9 cellular contexts compared by ENCODE assay signal in genomic region chr4:2416564-2417195, GRCh38. TPM values are rescaled to one million over a fixed set of nuclear protein-coding genes. Genes with fewer than 3 reads are reported as not detected.
A peak's percentile ranks its signal among the peaks of the same experiment; 100 is the strongest.
DNase-seq lines count a peak whose midpoint lies in the region; ATAC-seq and TF ChIP-seq lines count a peak whose summit lies in the region.
"Had no signal": no experiment of that assay in that cellular context is flagged by ENCODE, and none has a peak within 500 bp of the region (broad histone marks: within the 10 kb centered on the region; RNA-seq: fewer than 3 reads in every experiment).

No MANE protein-coding gene starts in this region.

- H3K27ac ChIP-seq in neuronal stem cell (replicated peaks; ENCODE audit: low read length) = no peak overlapping the region

- no peak for TF ChIP-seq CTCF in GM06990 (IDR thresholded peaks at IDR 0.05; ENCODE audit: insufficient read depth, low read length, poor library complexity, severe bottlenecking)
- no peak for TF ChIP-seq CTCF in WTC11 (IDR thresholded peaks at IDR 0.05)

- peak; percentile 31 for DNase-seq in GM06990 (ENCODE audit: extremely low read depth, insufficient read length)
- peak; percentile 73 for DNase-seq in WTC11 (ENCODE audit: low spot score)
- DNase-seq in erythroblast (lab: John Stamatoyannopoulos, UW) = peak; percentile 38 to 39
- DNase-seq in neuronal stem cell (ENCODE audit: low spot score) = peak; percentile 45
- DNase-seq in NCI-H526 treated with DMSO at 0.1 percent for 48 hours (lab: John Stamatoyannopoulos, UW) = no peak
- no peak for DNase-seq in COLO829 (ENCODE audit: low spot score)

- H3K4me1 ChIP-seq in neuronal stem cell (ENCODE audit: control insufficient read depth in 2 of 2, insufficient read depth in 1 of 2, low read depth in 1 of 2, low read length in 2 of 2) = peaks cover 17 to 22% of the 10 kb centered on the region in 2 donors

- no peaks in the 10 kb centered on the region for H3K36me3 ChIP-seq in GM06990 (ENCODE audit: control insufficient read depth, insufficient read depth, low read length)
- H3K36me3 ChIP-seq in neuronal stem cell (replicated peaks in 1 of 2; ENCODE audit: control insufficient read depth in 2 of 2, insufficient read depth in 2 of 2, low read length in 2 of 2) = no peaks in the 10 kb centered on the region

- H3K79me1 ChIP-seq in neuronal stem cell (ENCODE audit: low read depth, low read length) = no peaks in the 10 kb centered on the region

- H2BK120ac ChIP-seq in neuronal stem cell (ENCODE audit: low read depth, low read length) = no peak overlapping the region

- H3K14ac ChIP-seq in neuronal stem cell (ENCODE audit: low read length) = no peak overlapping the region

- peak overlapping the region; percentile 72 for H3K18ac ChIP-seq in neuronal stem cell (ENCODE audit: low read length)

- no peaks in the 10 kb centered on the region for H3K9me3 Mint-ChIP-seq in WTC11

- H3K27ac Mint-ChIP-seq in WTC11 = no peak overlapping the region

- H2BK15ac ChIP-seq in neuronal stem cell (ENCODE audit: low read length) = peak overlapping the region; percentile 4

- peaks cover 52% of the 10 kb centered on the region for H3K4me1 Mint-ChIP-seq in WTC11

- peak overlapping the region; percentile 38 for H3K9ac ChIP-seq in neuronal stem cell (ENCODE audit: low read depth, low read length, poor library complexity)

- peak overlapping the region; percentile 23 for H3K4ac ChIP-seq in neuronal stem cell (ENCODE audit: low read length)

- no peak overlapping the region for H2BK5ac ChIP-seq in neuronal stem cell (ENCODE audit: low read length)

- no peaks in the 10 kb centered on the region for H3K36me3 Mint-ChIP-seq in WTC11

- H3K4me3 ChIP-seq in GM06990 (replicated peaks; ENCODE audit: low read depth, low read length) (peak overlapping the region; percentile 49), neuronal stem cell (ENCODE audit: low read length in 2 of 2) (peak overlapping the region; percentile 8 to 28)

- peaks cover 0 to 2% of the 10 kb centered on the region in 2 donors for H3K9me3 ChIP-seq in neuronal stem cell (replicated peaks in 1 of 2; ENCODE audit: control insufficient read depth in 2 of 2, insufficient read depth in 1 of 2, low read depth in 1 of 2, low read length in 2 of 2)

- POLR2A ChIA-PET in WTC11 (lab: Charles Lee) = interaction anchor here (1.1 to 1.2 kb wide), 3 partner anchors 13 to 51 kb away, joined by 4 to 5 read pairs (median 5); no protein-coding TSS in a partner anchor

- no peak for TF ChIP-seq POLR2A in erythroblast (IDR thresholded peaks at IDR 0.05; ENCODE audit: low read length)

- H3K4me2 ChIP-seq in neuronal stem cell (ENCODE audit: insufficient read depth, low read length, poor library complexity, severe bottlenecking) = peak overlapping the region; percentile 58

- H3K27me3 ChIP-seq in GM06990 (replicated peaks; ENCODE audit: control insufficient read depth, insufficient read depth, low read length) (peaks cover 5% of the 10 kb centered on the region), neuronal stem cell (ENCODE audit: control insufficient read depth in 3 of 3, insufficient read depth in 3 of 3, low read depth in 1 of 3, low read length in 3 of 3) (peaks cover 26 to 91% (median 84%) of the 10 kb centered on the region in 3 experiments)

- H3K4me3 Mint-ChIP-seq in WTC11 = peak overlapping the region; percentile 63

- H2BK12ac ChIP-seq in neuronal stem cell (ENCODE audit: low read length) = no peak overlapping the region

- no peak overlapping the region for H2AK5ac ChIP-seq in neuronal stem cell (ENCODE audit: low read depth, low read length)

- peak overlapping the region; percentile 90 for H2AFZ ChIP-seq in neuronal stem cell (ENCODE audit: low read length)

- WGBS in neuronal stem cell (ENCODE audit: extremely low coverage in 2 of 2, insufficient read length in 2 of 2, insufficient replicate concordance in 1 of 2), 2 donors = no CpG with 5 or more reads among the region's 53 CpGs

- H3K23ac ChIP-seq in neuronal stem cell (ENCODE audit: low read depth, low read length, poor library complexity) = peak overlapping the region; percentile 96

- no peak overlapping the region for H4K8ac ChIP-seq in neuronal stem cell (ENCODE audit: low read depth, low read length)

- CTCF ChIA-PET in WTC11 (lab: Charles Lee) = interaction anchor here (0.7 to 1.7 kb wide), 5 partner anchors 15 to 197 kb away, joined by 3 to 16 read pairs (median 6); no protein-coding TSS in a partner anchor

- H4K91ac ChIP-seq in neuronal stem cell (ENCODE audit: low read depth, low read length, poor library complexity) = no peak overlapping the region

- peaks cover 72% of the 10 kb centered on the region for H3K27me3 Mint-ChIP-seq in WTC11 (ENCODE audit: low read depth)

- ATAC-seq in WTC11 = peak; percentile 21
- ATAC-seq in HG02610 (IDR thresholded peaks at IDR 0.05; ENCODE audit: unreplicated experiment) = no peak
- ATAC-seq in HG02840 (IDR thresholded peaks at IDR 0.05; ENCODE audit: low FRiP score, unreplicated experiment) = no peak

TF ChIP-seq in WTC11, 78 proteins besides CTCF, POLR2A, EP300 and RAD21:
- TF ChIP-seq MAX (CRISPR knock-in tag; IDR thresholded peaks at IDR 0.05) (peak; percentile 87), ATF3 (CRISPR knock-in tag; conservative IDR thresholded peaks at IDR 0.05) (no peak), KAT7 (CRISPR knock-in tag; IDR thresholded peaks at IDR 0.05; ENCODE audit: borderline replicate concordance) (0 out of 2 replicates have a peak, but pooled peaks have one; percentile 18), FOXP4 (CRISPR knock-in tag; IDR thresholded peaks at IDR 0.05) (0 out of 2 replicates have a peak, but pooled peaks have one; percentile 57), FOXP1 (CRISPR knock-in tag; IDR thresholded peaks at IDR 0.05; ENCODE audit: borderline replicate concordance) (0 out of 2 replicates have a peak, but pooled peaks have one; percentile 6), ZNF281 (CRISPR knock-in tag; IDR thresholded peaks at IDR 0.05) (no peak), TEAD1 (CRISPR knock-in tag; IDR thresholded peaks at IDR 0.05) (peak; percentile 40; the same call in 1 of the 2 replicates), FOXJ3 (CRISPR knock-in tag; IDR thresholded peaks at IDR 0.05; ENCODE audit: borderline replicate concordance) (no peak), ESRRA (CRISPR knock-in tag; IDR thresholded peaks at IDR 0.05; ENCODE audit: borderline replicate concordance) (no peak), TEAD4 (CRISPR knock-in tag; IDR thresholded peaks at IDR 0.05) (no peak)

RNA-seq across cellular contexts. Expression of gene ZFYVE28, which starts 1.8 kb away (rescaled TPM):
- 4.5 to 7.8 TPM (median 6.0 TPM) in 3 replicates for total RNA-seq in WTC11 (2021)
- polyA plus RNA-seq in neuronal stem cell (2013, experiment 1 of 2) = 0.15 TPM
- polyA plus RNA-seq in neuronal stem cell (2013, experiment 2 of 2) = 0.12 TPM

RNA-seq across cellular contexts. Expression of gene CFAP99, which starts 2.1 kb away (rescaled TPM):
- total RNA-seq in WTC11 (2021) = 0.23 to 0.41 TPM in 2 of 3 replicates, not detected in the other
- not detected for polyA plus RNA-seq in neuronal stem cell (2013, experiment 1 of 2)
- polyA plus RNA-seq in neuronal stem cell (2013, experiment 2 of 2) = not detected
- total RNA-seq: dermis microvascular lymphatic vessel endothelial cell had no signal

RNA-seq across cellular contexts. Expression of gene RNF4, which starts 52.2 kb away (rescaled TPM):
- 77.8 to 87.3 TPM (median 82.5 TPM) in 3 replicates for total RNA-seq in WTC11 (2021)
- 46.7 TPM for polyA plus RNA-seq in neuronal stem cell (2013, experiment 1 of 2)
- polyA plus RNA-seq in neuronal stem cell (2013, experiment 2 of 2) = 48.5 TPM

Comparison
In these comparisons a context has a peak if more than half of its experiments do, and no peak if none do; other contexts are left out.
1. DNase-seq: peak in GM06990 (single experiment), WTC11 (single experiment), erythroblast (2 of 2) and neuronal stem cell (single experiment); none in NCI-H526 treated with DMSO at 0.1 percent for 48 hours (single experiment) and COLO829 (single experiment).